12 cellular contexts compared by ENCODE assay signal in genomic region chr6:46175446-46175845, GRCh38. TPM values are rescaled to one million over a fixed set of nuclear protein-coding genes. Genes with fewer than 3 reads are reported as not detected.
DNase-seq lines count a peak whose midpoint lies in the region; ATAC-seq, FAIRE-seq and TF ChIP-seq lines count a peak whose summit lies in the region.
"Had no signal": no experiment of that assay in that cellular context is flagged by ENCODE, and none has a peak within 500 bp of the region (broad histone marks: within the 10 kb centered on the region; RNA-seq: fewer than 3 reads in every experiment).

No MANE protein-coding gene starts in this region.

- no peak for TF ChIP-seq CTCF in GM20000 (IDR thresholded peaks at IDR 0.05; ENCODE audit: extremely low read depth, missing control alignments)
- no peak for TF ChIP-seq CTCF in foreskin keratinocyte (conservative IDR thresholded peaks at IDR 0.05)

- no peaks in the 10 kb centered on the region for H3K4me1 ChIP-seq in foreskin keratinocyte
- peaks cover 9% of the 10 kb centered on the region for H3K4me1 ChIP-seq in mesenchymal stem cell (ENCODE audit: control insufficient read depth, insufficient read depth, low read depth, low read length)

- peaks cover 16% of the 10 kb centered on the region for H3K27me3 ChIP-seq in foreskin keratinocyte
- H3K27me3 ChIP-seq in mesenchymal stem cell (ENCODE audit: control insufficient read depth in 1 of 2, insufficient read depth in 1 of 2, low read length in 2 of 2): peaks cover 5 to 33% of the 10 kb centered on the region in 2 experiments

- no peak overlapping the region for H2BK5ac ChIP-seq in mesenchymal stem cell (ENCODE audit: low read depth, low read length, poor library complexity, severe bottlenecking)

- no peak overlapping the region for H3K27ac Mint-ChIP-seq in activated naive CD8-positive, alpha-beta T cell treated with anti-CD3 and anti-CD28 coated beads, Interleukin-2, amount 50 U/mL, for 24 hours
- H3K27ac Mint-ChIP-seq: endodermal cell had no signal

- peak; percentile 75 for ATAC-seq in GM18508 (IDR thresholded peaks at IDR 0.05; ENCODE audit: insufficient read depth, unreplicated experiment)
- ATAC-seq in HG03097 (IDR thresholded peaks at IDR 0.05; ENCODE audit: low FRiP score, unreplicated experiment): peak; percentile 91
- ATAC-seq in activated naive CD8-positive, alpha-beta T cell treated with anti-CD3 and anti-CD28 coated beads, Interleukin-2, amount 50 U/mL, for 24 hours: peak; percentile 67
- no peak for ATAC-seq in foreskin keratinocyte
- ATAC-seq: K562 had no signal

- H3K14ac ChIP-seq in mesenchymal stem cell (ENCODE audit: low read length in 2 of 2): no peak overlapping the region

- H2BK120ac ChIP-seq in mesenchymal stem cell (ENCODE audit: low read depth, low read length): no peak overlapping the region

- peak; percentile 63 for DNase-seq in GM20000 (ENCODE audit: low spot score)
- no peak for DNase-seq in activated naive CD8-positive, alpha-beta T cell treated with anti-CD3 and anti-CD28 coated beads, Interleukin-2, amount 50 U/mL, for 24 hours
- no peak for DNase-seq in foreskin keratinocyte
- no peak for DNase-seq in mesenchymal stem cell
- no peak for DNase-seq in RCC 7860 (ENCODE audit: low spot score)
- no peak for DNase-seq in AG20443 (ENCODE audit: low spot score)
- DNase-seq: endodermal cell, GDM1, kidney had no signal

- no peaks in the 10 kb centered on the region for H3K36me3 Mint-ChIP-seq in activated naive CD8-positive, alpha-beta T cell treated with anti-CD3 and anti-CD28 coated beads, Interleukin-2, amount 50 U/mL, for 24 hours (ENCODE audit: low read depth)

- no peak overlapping the region for H4K91ac ChIP-seq in mesenchymal stem cell (ENCODE audit: low read length)

- H3K79me1 ChIP-seq in mesenchymal stem cell (replicated peaks; ENCODE audit: low read length, poor library complexity, severe bottlenecking): no peaks in the 10 kb centered on the region

- H3K4ac ChIP-seq in mesenchymal stem cell (ENCODE audit: low read depth in 1 of 2, low read length in 2 of 2): no peak overlapping the region

- no peak overlapping the region for H3K4me3 Mint-ChIP-seq in activated naive CD8-positive, alpha-beta T cell treated with anti-CD3 and anti-CD28 coated beads, Interleukin-2, amount 50 U/mL, for 24 hours
- H3K4me3 Mint-ChIP-seq: endodermal cell had no signal

- H2AFZ ChIP-seq in mesenchymal stem cell (ENCODE audit: low read depth, low read length): no peak overlapping the region

- H3K18ac ChIP-seq in mesenchymal stem cell (ENCODE audit: low read depth in 1 of 2, low read length in 2 of 2): no peak overlapping the region

- no peak overlapping the region for H2AK5ac ChIP-seq in mesenchymal stem cell (ENCODE audit: low read length, severe bottlenecking)

- H3K27ac ChIP-seq in foreskin keratinocyte (no peak overlapping the region), mesenchymal stem cell (ENCODE audit: low read length, poor library complexity, severe bottlenecking) (no peak overlapping the region)

- H3K23ac ChIP-seq in mesenchymal stem cell (ENCODE audit: low read length in 2 of 2): no peak overlapping the region

- no peaks in the 10 kb centered on the region for H3K9me3 Mint-ChIP-seq in activated naive CD8-positive, alpha-beta T cell treated with anti-CD3 and anti-CD28 coated beads, Interleukin-2, amount 50 U/mL, for 24 hours
- H3K9me3 Mint-ChIP-seq: endodermal cell had no signal

- H3K4me1 Mint-ChIP-seq in activated naive CD8-positive, alpha-beta T cell treated with anti-CD3 and anti-CD28 coated beads, Interleukin-2, amount 50 U/mL, for 24 hours: peaks cover 19% of the 10 kb centered on the region

- no peak overlapping the region for H3K4me2 ChIP-seq in mesenchymal stem cell (ENCODE audit: low read length, poor library complexity, severe bottlenecking)

- 100% methylated on average over 2 of the region's 4 CpGs for WGBS in mesenchymal stem cell

- no peak overlapping the region for H2BK12ac ChIP-seq in mesenchymal stem cell (ENCODE audit: low read length in 2 of 2)

- peaks cover 19% of the 10 kb centered on the region for H3K27me3 Mint-ChIP-seq in activated naive CD8-positive, alpha-beta T cell treated with anti-CD3 and anti-CD28 coated beads, Interleukin-2, amount 50 U/mL, for 24 hours

- no peak overlapping the region for H4K8ac ChIP-seq in mesenchymal stem cell (ENCODE audit: low read length)

- H2BK15ac ChIP-seq in mesenchymal stem cell (ENCODE audit: low read depth, poor library complexity, severe bottlenecking): no peak overlapping the region

- FAIRE-seq in RCC 7860 (lab: Jason Lieb, UNC): no peak
- FAIRE-seq: K562, kidney had no signal

- no peaks in the 10 kb centered on the region for H3K9me3 ChIP-seq in mesenchymal stem cell (ENCODE audit: control insufficient read depth, low read length)

- H3K9ac ChIP-seq in mesenchymal stem cell (ENCODE audit: low read length): no peak overlapping the region

- no peaks in the 10 kb centered on the region for H3K36me3 ChIP-seq in mesenchymal stem cell (ENCODE audit: control insufficient read depth in 1 of 2, insufficient read depth in 2 of 2, low read depth in 1 of 2, low read length in 2 of 2)

- H3K4me3 ChIP-seq in mesenchymal stem cell (ENCODE audit: insufficient read depth in 1 of 2, low read depth in 1 of 2, low read length in 2 of 2): no peak overlapping the region
- H3K4me3 ChIP-seq: K562 had no signal

RNA-seq across cellular contexts. Expression of gene ENPP5, which starts 4.7 kb away (rescaled TPM):
- total RNA-seq in foreskin keratinocyte: 0.74 and 1.4 TPM in 2 replicates
- polyA plus RNA-seq in foreskin keratinocyte: 0.41 and 0.43 TPM in 2 replicates
- polyA plus RNA-seq in mesenchymal stem cell (2013, experiment 1 of 2): 0.03 TPM
- polyA plus RNA-seq in mesenchymal stem cell (2013, experiment 2 of 2): 0.01 TPM
- total RNA-seq: K562 had no signal
- polyA plus RNA-seq: K562 had no signal

RNA-seq across cellular contexts. Expression of gene ENPP4, which starts 45.7 kb away (rescaled TPM):
- total RNA-seq in foreskin keratinocyte: 0.07 and 0.14 TPM in 2 replicates
- 0.02 and 0.04 TPM in 2 replicates for polyA plus RNA-seq in foreskin keratinocyte
- polyA plus RNA-seq in mesenchymal stem cell (2013, experiment 1 of 2): 0.14 TPM
- 0.18 TPM for polyA plus RNA-seq in mesenchymal stem cell (2013, experiment 2 of 2)
- polyA plus RNA-seq: K562 had no signal
